Comparison of ENCODE assay signal across 28 cellular contexts in genomic region chr5:124132843-124133242, GRCh38.
A peak's percentile ranks its signal among the peaks of the same experiment; 100 is the strongest.
DNase-seq lines count a peak whose midpoint lies in the region; ATAC-seq, FAIRE-seq and TF ChIP-seq lines count a peak whose summit lies in the region.
"Had no signal": no experiment of that assay in that cellular context is flagged by ENCODE, and none has a peak within 500 bp of the region (broad histone marks: within the 10 kb centered on the region; RNA-seq: fewer than 3 reads in every experiment).

No MANE protein-coding gene starts in this region.

- H3K4me2 ChIP-seq in keratinocyte (ENCODE audit: control insufficient read depth, extremely low read depth, insufficient read depth, low read depth, low read length), result peak overlapping the region; percentile 46
- H3K4me2 ChIP-seq: PC-9 had no signal

- dilution Hi-C loops in keratinocyte (cut with MboI; ENCODE audit: extremely low pct_ligation_motif_present, low sequenced_read_pairs), result no loop called here

- no peaks in the 10 kb centered on the region for H3K9me1 ChIP-seq in keratinocyte (ENCODE audit: control insufficient read depth, extremely low read depth, insufficient read depth, low read length)

- H3K9me3 ChIP-seq in RWPE2 (ENCODE audit: severe bottlenecking), result no peaks in the 10 kb centered on the region
- H3K9me3 ChIP-seq in keratinocyte (ENCODE audit: control insufficient read depth, low read depth, low read length), result no peaks in the 10 kb centered on the region
- H3K9me3 ChIP-seq: mucosa of descending colon, psoas muscle, SJCRH30 had no signal

- DNase-seq in DMS 273 (lab: John Stamatoyannopoulos, UW; ENCODE audit: unreplicated experiment) (peak; percentile 69), NCI-H146 (lab: John Stamatoyannopoulos, UW) (peak; percentile 89), RWPE2 (ENCODE audit: low spot score) (no peak), keratinocyte (ENCODE audit: low read depth, low spot score) (peak; percentile 56), HTR-8/SVneo (ENCODE audit: insufficient read length, low spot score) (no peak), NCI-H82 treated with DMSO at 0.1 percent for 48 hours (lab: John Stamatoyannopoulos, UW; ENCODE audit: unreplicated experiment) (no peak), NCI-H524 (lab: John Stamatoyannopoulos, UW) (no peak)
- DNase-seq: activated CD4-positive, alpha-beta T cell treated with anti-CD3 and anti-CD28 coated beads for 36 hours; activated naive CD4-positive, alpha-beta T cell treated with anti-CD3 and anti-CD28 coated beads for 36 hours; activated T-cell treated with anti-CD3 and anti-CD28 coated beads, Interleukin-2, amount 50 U/mL, for 4 hours; amniotic stem cell; central memory CD4-positive, alpha-beta T cell; foreskin fibroblast; H7; hypothalamus; KBM-7; left ventricle myocardium superior; mucosa of descending colon; NCI-H187; NCI-H82; PC-9; psoas muscle; SJCRH30; T-helper 1 cell had no signal

- H3K27me3 ChIP-seq in RWPE2 (ENCODE audit: insufficient read depth, poor library complexity, severe bottlenecking), result no peaks in the 10 kb centered on the region
- no peaks in the 10 kb centered on the region for H3K27me3 ChIP-seq in keratinocyte (ENCODE audit: control insufficient read depth, extremely low read depth, insufficient read depth, low read length)
- H3K27me3 ChIP-seq: SJCRH30 had no signal

- TF ChIP-seq CTCF in RWPE2 (IDR thresholded peaks at IDR 0.05; ENCODE audit: poor library complexity, severe bottlenecking) (no peak), keratinocyte (optimal IDR thresholded peaks at IDR 0.05 in 1 of 3, IDR thresholded peaks at IDR 0.05 in 1 of 3, conservative IDR thresholded peaks at IDR 0.05 in 1 of 3; ENCODE audit: extremely low read depth in 1 of 3, insufficient read depth in 2 of 3, low read length in 3 of 3) (no peak)

- H3K27ac ChIP-seq in RWPE2 (ENCODE audit: poor library complexity, severe bottlenecking) (no peak overlapping the region), keratinocyte (ENCODE audit: control insufficient read depth, insufficient read depth, low read length) (no peak overlapping the region)
- H3K27ac ChIP-seq: C4-2B, PC-9, psoas muscle, SJCRH30 had no signal

- H3K4me3 ChIP-seq in RWPE2 (ENCODE audit: severe bottlenecking) (no peak overlapping the region), keratinocyte (ENCODE audit: control insufficient read depth in 2 of 3, extremely low read depth in 1 of 3, insufficient read depth in 2 of 3, low read depth in 1 of 3, low read length in 3 of 3) (no peak overlapping the region)
- H3K4me3 ChIP-seq: mucosa of descending colon, PC-9, psoas muscle, SJCRH30 had no signal

- no peaks in the 10 kb centered on the region for H3K79me2 ChIP-seq in keratinocyte (ENCODE audit: control insufficient read depth, insufficient read depth, low read length)

- H4K20me1 ChIP-seq in keratinocyte (ENCODE audit: control insufficient read depth, extremely low read depth, insufficient read depth, low read length), result no peaks in the 10 kb centered on the region

- H3K9ac ChIP-seq in keratinocyte (ENCODE audit: control insufficient read depth, extremely low read depth, insufficient read depth, low read length), result no peak overlapping the region

- peak overlapping the region; percentile 57 for H2AFZ ChIP-seq in keratinocyte (ENCODE audit: control insufficient read depth, low read length)
- H2AFZ ChIP-seq: PC-9 had no signal

- H3K4me1 ChIP-seq in RWPE2 (ENCODE audit: insufficient read depth, poor library complexity, severe bottlenecking) (no peaks in the 10 kb centered on the region), keratinocyte (ENCODE audit: control insufficient read depth, extremely low read depth, insufficient read depth, low read length) (peaks cover 5% of the 10 kb centered on the region)
- H3K4me1 ChIP-seq: psoas muscle, SJCRH30 had no signal

- ATAC-seq in RWPE2 (ENCODE audit: low read depth), result peak; percentile 88
- ATAC-seq in HG02840 (IDR thresholded peaks at IDR 0.05; ENCODE audit: low FRiP score, unreplicated experiment), result no peak
- ATAC-seq: activated CD4-positive, alpha-beta T cell treated with anti-CD3 and anti-CD28 coated beads for 36 hours; activated T-cell treated with anti-CD3 and anti-CD28 coated beads, Interleukin-2, amount 50 U/mL, for 4 hours; left ventricle myocardium superior; mucosa of descending colon; psoas muscle had no signal

- H3K36me3 ChIP-seq in RWPE2 (ENCODE audit: low read depth) (no peaks in the 10 kb centered on the region), keratinocyte (ENCODE audit: control insufficient read depth in 2 of 2, extremely low read depth in 1 of 2, insufficient read depth in 2 of 2, low read length in 2 of 2) (no peaks in the 10 kb centered on the region)
- H3K36me3 ChIP-seq: SJCRH30 had no signal

- peak; percentile 95 for FAIRE-seq in keratinocyte (lab: Jason Lieb, UNC)
- FAIRE-seq in HTR-8/SVneo (lab: Jason Lieb, UNC), result no peak
- FAIRE-seq: G401.6, urothelium cell line had no signal

Comparison
In these comparisons a context has a peak if more than half of its experiments do, and no peak if none do; other contexts are left out.
1. DNase-seq: peak in DMS 273 (single experiment), NCI-H146 (single experiment) and keratinocyte (single experiment); none in RWPE2 (single experiment), HTR-8/SVneo (single experiment), NCI-H82 treated with DMSO at 0.1 percent for 48 hours (single experiment) and NCI-H524 (0 of 2).